1 cellular context compared by ENCODE assay signal in genomic region chr11:27281740-27282139, GRCh38.
TF ChIP-seq lines count a peak whose summit lies in the region.

No MANE protein-coding gene starts in this region.

TF ChIP-seq in H1, 55 proteins besides CTCF, POLR2A, EP300 and RAD21 (continued from another document):
- TF ChIP-seq GTF2F1 (IDR thresholded peaks at IDR 0.05; ENCODE audit: borderline replicate concordance, low read depth, low read length) = no peak
- no peak for TF ChIP-seq CEBPB (IDR thresholded peaks at IDR 0.05; ENCODE audit: low read depth, low read length)
- TF ChIP-seq TAF7 (optimal IDR thresholded peaks at IDR 0.05; ENCODE audit: borderline replicate concordance, low read depth, low read length) = no peak
